Comparison of ENCODE assay signal across 8 cellular contexts in the genomic region with DNA sequence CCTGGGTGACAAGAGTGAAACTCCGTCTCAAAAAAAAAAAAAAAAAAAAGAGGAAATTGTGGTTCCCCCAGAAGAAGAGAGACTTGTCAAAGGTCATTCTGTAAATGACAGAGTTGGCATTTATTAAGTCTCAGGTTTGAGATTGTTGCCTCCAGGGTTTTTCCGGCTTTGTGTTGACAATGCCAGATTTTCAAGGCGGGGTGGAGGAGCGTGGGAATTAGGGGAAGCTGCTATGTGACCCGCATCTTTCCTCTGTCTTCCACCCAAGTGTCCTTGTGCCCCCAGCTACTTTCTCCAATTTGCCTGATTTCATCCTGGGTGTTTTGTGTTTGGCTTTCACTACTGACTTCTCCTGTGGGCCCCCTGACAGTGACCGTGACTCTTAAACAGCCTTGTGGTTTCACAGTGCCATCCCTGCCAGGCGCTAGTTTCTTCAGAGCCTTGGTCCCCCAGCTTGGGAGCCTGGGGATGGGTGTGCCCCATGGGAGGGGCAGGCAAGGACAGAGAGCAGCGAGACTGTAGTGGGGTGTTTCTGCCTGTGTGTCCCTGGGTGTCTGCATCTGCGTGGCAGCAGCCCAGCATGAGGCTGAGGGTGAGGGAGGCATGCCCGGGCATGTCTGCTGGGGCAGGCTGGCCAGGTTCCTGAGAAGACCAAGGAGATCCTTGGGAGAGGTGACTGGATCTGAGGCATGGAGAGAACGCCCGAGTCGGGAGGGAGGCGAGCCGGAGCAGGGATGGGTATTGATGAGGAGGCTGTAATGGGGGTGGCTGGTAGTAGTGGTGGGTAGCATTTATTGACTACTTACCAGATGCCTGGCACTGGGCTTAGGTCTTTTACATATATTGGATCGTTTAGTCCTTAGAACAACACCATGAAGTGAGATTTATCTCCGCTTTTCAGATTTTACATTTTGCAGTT. TPM values are rescaled to one million over a fixed set of nuclear protein-coding genes. Genes with fewer than 3 reads are reported as not detected.
DNase-seq lines count a peak whose midpoint lies in the region; ATAC-seq, FAIRE-seq and TF ChIP-seq lines count a peak whose summit lies in the region.

No MANE protein-coding gene starts in this region.

- TF ChIP-seq POLR2A in esophagus squamous epithelium (IDR thresholded peaks at IDR 0.05), result peak in 1 of 4 donors; percentile 37
- TF ChIP-seq POLR2A in ovary (IDR thresholded peaks at IDR 0.05), result no peak

- WGBS in esophagus squamous epithelium, 2 donors, result 42 to 46% methylated on average over 13 of the region's 17 CpGs
- WGBS in pancreas, 2 donors, result 81% methylated on average over 16 to 17 of the region's 17 CpGs
- 85 to 88% (median 87%) methylated on average over 17 of the region's 17 CpGs for WGBS in ovary, 3 donors

- peak; percentile 28 for ATAC-seq in GM21529 (IDR thresholded peaks at IDR 0.05; ENCODE audit: unreplicated experiment)
- peak; percentile 64 to 92 (median 82) for ATAC-seq in pancreas

- no peak overlapping the region for H3K4me3 ChIP-seq in esophagus squamous epithelium
- H3K4me3 ChIP-seq in pancreas, result peak overlapping the region in 1 of 4 donors; percentile 14
- H3K4me3 ChIP-seq in ovary, result no peak overlapping the region

- H3K4me1 ChIP-seq in esophagus squamous epithelium (peaks cover 27 to 61% (median 29%) of the 10 kb centered on the region in 3 donors), pancreas (peaks cover 6 to 9% (median 7%) of the 10 kb centered on the region in 3 donors), ovary (ENCODE audit: insufficient read depth) (peaks cover 1% of the 10 kb centered on the region)

- intact Hi-C loops in esophagus squamous epithelium (cut with DNase I), result no loop called here
- intact Hi-C loops in pancreas (cut with DNase I), result loop anchor here in 1 of 3 donors (10.0 kb wide), 1 partner anchor 50 kb away; a partner anchor contains a TSS
- intact Hi-C loops in ovary (cut with DNase I), result no loop called here

- no peaks in the 10 kb centered on the region for H3K36me3 ChIP-seq in esophagus squamous epithelium
- H3K36me3 ChIP-seq in pancreas, result no peaks in the 10 kb centered on the region
- no peaks in the 10 kb centered on the region for H3K36me3 ChIP-seq in ovary

- peak; percentile 51 for DNase-seq in NCI-H345 (lab: John Stamatoyannopoulos, UW)
- no peak for DNase-seq in NCI-H345 treated with DMSO at 0.1 percent for 48 hours (lab: John Stamatoyannopoulos, UW; ENCODE audit: unreplicated experiment)
- peak; percentile 40 to 53 for DNase-seq in Kasumi-1 (lab: John Stamatoyannopoulos, UW)
- DNase-seq in T1000 (lab: John Stamatoyannopoulos, UW), result peak; percentile 65
- no peak for DNase-seq in esophagus squamous epithelium (lab: John Stamatoyannopoulos, UW)
- peak in 4 of 6 donors; percentile 42 to 90 (median 83) for DNase-seq in pancreas
- DNase-seq in ovary, result no peak

- H3K27ac ChIP-seq in esophagus squamous epithelium (peak overlapping the region; percentile 72 to 88 (median 78)), pancreas (peak overlapping the region; percentile 26 to 61 (median 48)), ovary (no peak overlapping the region)

- H3K27me3 ChIP-seq in esophagus squamous epithelium (no peaks in the 10 kb centered on the region), pancreas (no peaks in the 10 kb centered on the region), ovary (no peaks in the 10 kb centered on the region)

- no peak for TF ChIP-seq EP300 in ovary (IDR thresholded peaks at IDR 0.05)

- FAIRE-seq in pancreas (lab: Jason Lieb, UNC), result no peak

- TF ChIP-seq CTCF in esophagus squamous epithelium (IDR thresholded peaks at IDR 0.05) (no peak), pancreas (IDR thresholded peaks at IDR 0.05) (no peak), ovary (IDR thresholded peaks at IDR 0.05) (no peak)

- no peaks in the 10 kb centered on the region for H3K9me3 ChIP-seq in esophagus squamous epithelium
- H3K9me3 ChIP-seq in pancreas, result no peaks in the 10 kb centered on the region
- no peaks in the 10 kb centered on the region for H3K9me3 ChIP-seq in ovary

RNA-seq across cellular contexts. Expression of a gene that starts 46.3 kb away (rescaled TPM):
- total RNA-seq in esophagus squamous epithelium, result 10 to 100 TPM; 21.6 to 40.6 (median 26.5) TPM
- total RNA-seq in pancreas, result 1 to 10 TPM; 2.6 to 6.8 (median 3.5) TPM
- 1 to 10 TPM; 2.3 to 2.8 TPM for polyA plus RNA-seq in pancreas
- 10 to 100 TPM in 1 of 7 donors, 1 to 10 TPM in 6; 2.7 to 43.4 (median 6.8) TPM for total RNA-seq in ovary
- 1 to 10 TPM; 2.5 to 5.7 TPM for polyA plus RNA-seq in ovary

Comparison
In these comparisons a context has a peak if more than half of its experiments do, and no peak if none do; other contexts are left out.
1. DNase-seq: peak in NCI-H345 (single experiment), Kasumi-1 (2 of 2), T1000 (single experiment) and pancreas (4 of 6); none in NCI-H345 treated with DMSO at 0.1 percent for 48 hours (single experiment), esophagus squamous epithelium (single experiment) and ovary (0 of 5).
2. H3K27ac ChIP-seq: peak in esophagus squamous epithelium (4 of 4) and pancreas (4 of 4); none in ovary (0 of 2).